ENCODE assay signal across 7 cellular contexts in genomic region chr2:218465987-218466633, GRCh38. TPM values are rescaled to one million over a fixed set of nuclear protein-coding genes. Genes with fewer than 3 reads are reported as not detected.
DNase-seq lines count a peak whose midpoint lies in the region; ATAC-seq, FAIRE-seq and TF ChIP-seq lines count a peak whose summit lies in the region.

No MANE protein-coding gene starts in this region.

- CTCF ChIA-PET in RWPE1 (lab: Yijun Ruan, JAX): interaction anchor here (0.5 to 1.2 kb wide), 5 partner anchors 14 to 677 kb away, joined by 3 to 4 read pairs (median 3); no protein-coding TSS in a partner anchor

- POLR2A ChIA-PET in RWPE1 (lab: Yijun Ruan, JAX; ENCODE audit: low non-redundant PET): no interaction called here

- ATAC-seq in foreskin keratinocyte: no peak
- ATAC-seq in gastrocnemius medialis: no peak
- ATAC-seq in HG02759 (IDR thresholded peaks at IDR 0.05; ENCODE audit: unreplicated experiment): no peak

- in situ Hi-C loops in gastrocnemius medialis (cut with MboI; ENCODE audit: low sequenced_read_pairs in 4 of 4): loop anchor here in 3 of 4 donors (5.0 to 25.0 kb wide), 5 partner anchors 51 to 161 kb away; partner anchors contain the start of gene VIL1 (in 1 of the 3)

- TF ChIP-seq POLR2A in GM12891 (IDR thresholded peaks at IDR 0.05; ENCODE audit: low read depth, low read length) (no peak), gastrocnemius medialis (IDR thresholded peaks at IDR 0.05) (no peak)

- intact Hi-C loops in gastrocnemius medialis (cut with DNase I; ENCODE audit: low total_unique reads): loop anchor here (2.0 kb wide), 2 partner anchors 59 to 165 kb away; no protein-coding TSS in a partner anchor

- no peaks in the 10 kb centered on the region for H3K4me1 ChIP-seq in foreskin keratinocyte
- no peaks in the 10 kb centered on the region for H3K4me1 ChIP-seq in gastrocnemius medialis

- H3K4me3 ChIP-seq in gastrocnemius medialis: no peak overlapping the region

- TF ChIP-seq CTCF in RWPE1 (conservative IDR thresholded peaks at IDR 0.05; ENCODE audit: low read depth): peak; percentile 62
- TF ChIP-seq CTCF in foreskin keratinocyte (conservative IDR thresholded peaks at IDR 0.05): peak; percentile 65
- TF ChIP-seq CTCF in gastrocnemius medialis (IDR thresholded peaks at IDR 0.05 in 4 of 5, conservative IDR thresholded peaks at IDR 0.05 in 1 of 5): peak in 4 of 5 experiments; percentile 27 to 47 (median 41)

- H3K36me3 ChIP-seq in gastrocnemius medialis: peaks cover 0 to 10% of the 10 kb centered on the region in 2 donors

- no peak for DNase-seq in GM12891 (ENCODE audit: insufficient read length, low spot score)
- DNase-seq in RWPE1 (ENCODE audit: low spot score): no peak
- peak; percentile 2 to 22 for DNase-seq in foreskin keratinocyte
- no peak for DNase-seq in gastrocnemius medialis
- DNase-seq in NOMO-1 (lab: John Stamatoyannopoulos, UW; ENCODE audit: unreplicated experiment in 2 of 2): no peak
- DNase-seq in activated CD4-positive, alpha-beta T cell treated with anti-CD3 and anti-CD28 coated beads, Interleukin-2, amount 50 U/mL, for 4 hours: no peak

- no peaks in the 10 kb centered on the region for H3K9me3 ChIP-seq in gastrocnemius medialis

- FAIRE-seq in GM12891 (lab: Jason Lieb, UNC): peak; percentile 76

- no peak overlapping the region for H3K27ac ChIP-seq in RWPE1
- no peak overlapping the region for H3K27ac ChIP-seq in foreskin keratinocyte
- no peak overlapping the region for H3K27ac ChIP-seq in gastrocnemius medialis

- H3K27me3 ChIP-seq in foreskin keratinocyte: no peaks in the 10 kb centered on the region
- no peaks in the 10 kb centered on the region for H3K27me3 ChIP-seq in gastrocnemius medialis

TF ChIP-seq in GM12891, 5 proteins besides CTCF, POLR2A, EP300 and RAD21:
- TF ChIP-seq SPI1 (IDR thresholded peaks at IDR 0.05; ENCODE audit: low read depth, low read length): no peak
- no peak for TF ChIP-seq POU2F2 (IDR thresholded peaks at IDR 0.05; ENCODE audit: low read depth, low read length)
- TF ChIP-seq PAX5 (IDR thresholded peaks at IDR 0.05; ENCODE audit: insufficient read depth, low read length, severe bottlenecking): no peak
- no peak for TF ChIP-seq POLR2AphosphoS5 (IDR thresholded peaks at IDR 0.05; ENCODE audit: low read depth, low read length)
- TF ChIP-seq TAF1 (IDR thresholded peaks at IDR 0.05; ENCODE audit: low read depth, low read length): no peak
TF ChIP-seq in GM12891: peak in this region for 0.

RNA-seq across cellular contexts. Expression of gene VIL1, which starts 47.2 kb away (rescaled TPM):
- polyA plus RNA-seq in GM12891 (2012; ENCODE audit: low read depth, missing spikeins): 0.28 TPM
- total RNA-seq in foreskin keratinocyte (not detected in 2 replicates), gastrocnemius medialis (1 to 10 TPM in 1 of 4 donors, under 1 TPM in 1, not detected in 2; 0.03 to 1.8 TPM)
- polyA plus RNA-seq in foreskin keratinocyte: 0.01 TPM in 2 replicates

Comparison
In these comparisons a context has a peak if more than half of its experiments do, and no peak if none do; other contexts are left out.
1. DNase-seq: peak in foreskin keratinocyte (2 of 2); none in GM12891 (single experiment), RWPE1 (single experiment), gastrocnemius medialis (0 of 2), NOMO-1 (0 of 2) and activated CD4-positive, alpha-beta T cell treated with anti-CD3 and anti-CD28 coated beads, Interleukin-2, amount 50 U/mL, for 4 hours (0 of 2).
2. Peak in every context shown above with its lines, with median percentiles within 50 percentile points of each other: CTCF ChIP-seq.